22 cellular contexts compared by ENCODE assay signal in genomic region chr9:34451135-34451534, GRCh38. TPM values are rescaled to one million over a fixed set of nuclear protein-coding genes. Genes with fewer than 3 reads are reported as not detected.
DNase-seq lines count a peak whose midpoint lies in the region; ATAC-seq and TF ChIP-seq lines count a peak whose summit lies in the region.
"Had no signal": no experiment of that assay in that cellular context is flagged by ENCODE, and none has a peak within 500 bp of the region (broad histone marks: within the 10 kb centered on the region; RNA-seq: fewer than 3 reads in every experiment).

No MANE protein-coding gene starts in this region.

- no peak overlapping the region for H2AK5ac ChIP-seq in mesenchymal stem cell (ENCODE audit: low read length, severe bottlenecking)

- no peak overlapping the region for H3K9ac ChIP-seq in mesenchymal stem cell (ENCODE audit: low read length)

- H3K27ac Mint-ChIP-seq in endothelial cell (ENCODE audit: unreplicated experiment): peak overlapping the region; percentile 74
- H3K27ac Mint-ChIP-seq: activated CD4-positive, alpha-beta T cell treated with anti-CD3 and anti-CD28 coated beads for 36 hours; CD14-positive monocyte had no signal

- peaks cover 50% of the 10 kb centered on the region for H3K4me1 Mint-ChIP-seq in endothelial cell (ENCODE audit: unreplicated experiment)

- no peak overlapping the region for H4K91ac ChIP-seq in mesenchymal stem cell (ENCODE audit: low read length)

- ATAC-seq in Right ventricle myocardium superior (ENCODE audit: poor library complexity) (peak; percentile 73), upper lobe of left lung (ENCODE audit: low FRiP score in 2 of 2) (no peak)
- ATAC-seq: left colon, mucosa of descending colon had no signal

- H3K27me3 ChIP-seq in right atrium auricular region: no peaks in the 10 kb centered on the region
- H3K27me3 ChIP-seq in upper lobe of left lung: no peaks in the 10 kb centered on the region
- H3K27me3 ChIP-seq in mesenchymal stem cell (ENCODE audit: control insufficient read depth in 1 of 2, insufficient read depth in 1 of 2, low read length in 2 of 2): no peaks in the 10 kb centered on the region
- H3K27me3 ChIP-seq: breast epithelium had no signal

- H3K4me3 ChIP-seq in right atrium auricular region (no peak overlapping the region), upper lobe of left lung (no peak overlapping the region), mesenchymal stem cell (ENCODE audit: insufficient read depth in 1 of 2, low read depth in 1 of 2, low read length in 2 of 2) (no peak overlapping the region)
- H3K4me3 ChIP-seq: breast epithelium, mucosa of descending colon had no signal

- DNase-seq in Right ventricle myocardium superior (no peak), right atrium auricular region (ENCODE audit: low spot score) (no peak), endothelial cell (ENCODE audit: low spot score) (no peak), iPS-NIHi11 (ENCODE audit: low spot score) (peak; percentile 14), upper lobe of left lung (no peak), NCI-H146 treated with DMSO at 0.1 percent for 48 hours (lab: John Stamatoyannopoulos, UW; ENCODE audit: unreplicated experiment) (no peak), mesenchymal stem cell (no peak), LoVo (ENCODE audit: low spot score) (no peak)
- DNase-seq: activated effector memory CD4-positive, alpha-beta T cell treated with Interleukin-2 at 50 U/mL for 16 hours; cortex of kidney; left colon; mucosa of descending colon; NCI-H1436; NCI-H526; nucleus accumbens; stimulated activated CD4-positive, alpha-beta T cell treated with anti-CD3 and anti-CD28 coated beads, Interleukin-12 subunit alpha, Interleukin-12 subunit beta, amount 100 ng/mL, for 4 hours; substantia nigra; SW 1271 had no signal

- peak overlapping the region; percentile 83 for H3K4me3 Mint-ChIP-seq in endothelial cell (ENCODE audit: unreplicated experiment)
- H3K4me3 Mint-ChIP-seq: activated CD4-positive, alpha-beta T cell treated with anti-CD3 and anti-CD28 coated beads for 36 hours; CD14-positive monocyte had no signal

- peaks cover 31% of the 10 kb centered on the region for H3K79me1 ChIP-seq in mesenchymal stem cell (replicated peaks; ENCODE audit: low read length, poor library complexity, severe bottlenecking)

- no peak overlapping the region for H3K23ac ChIP-seq in mesenchymal stem cell (ENCODE audit: low read length in 2 of 2)

- H3K27ac ChIP-seq in right atrium auricular region: peak overlapping the region in 1 of 2 donors; percentile 22
- H3K27ac ChIP-seq in upper lobe of left lung: peak overlapping the region in 3 of 4 donors; percentile 4 to 59 (median 13)
- no peak overlapping the region for H3K27ac ChIP-seq in mesenchymal stem cell (ENCODE audit: low read length, poor library complexity, severe bottlenecking)

- H4K8ac ChIP-seq in mesenchymal stem cell (ENCODE audit: low read length): no peak overlapping the region

- H2BK15ac ChIP-seq in mesenchymal stem cell (ENCODE audit: low read depth, poor library complexity, severe bottlenecking): no peak overlapping the region

- peak overlapping the region in 1 of 2 experiments; percentile 38 for H3K18ac ChIP-seq in mesenchymal stem cell (ENCODE audit: low read depth in 1 of 2, low read length in 2 of 2)

- H2AFZ ChIP-seq in mesenchymal stem cell (ENCODE audit: low read depth, low read length): no peak overlapping the region

- H3K27me3 Mint-ChIP-seq in endothelial cell (ENCODE audit: unreplicated experiment): peaks cover 1% of the 10 kb centered on the region
- H3K27me3 Mint-ChIP-seq: activated CD4-positive, alpha-beta T cell treated with anti-CD3 and anti-CD28 coated beads for 36 hours had no signal

- H3K9me3 ChIP-seq in right atrium auricular region (no peaks in the 10 kb centered on the region), upper lobe of left lung (no peaks in the 10 kb centered on the region), mesenchymal stem cell (ENCODE audit: control insufficient read depth, low read length) (no peaks in the 10 kb centered on the region)
- H3K9me3 ChIP-seq: breast epithelium, mucosa of descending colon had no signal

- no peaks in the 10 kb centered on the region for H3K9me3 Mint-ChIP-seq in endothelial cell (ENCODE audit: unreplicated experiment)
- H3K9me3 Mint-ChIP-seq: CD14-positive monocyte had no signal

- H2BK120ac ChIP-seq in mesenchymal stem cell (ENCODE audit: low read depth, low read length): no peak overlapping the region

- no peak overlapping the region for H2BK12ac ChIP-seq in mesenchymal stem cell (ENCODE audit: low read length in 2 of 2)

- WGBS in upper lobe of left lung, 2 donors: 62 to 86% methylated on average over 2 of the region's 2 CpGs
- WGBS in mesenchymal stem cell: 21% methylated on average over 2 of the region's 2 CpGs

- peaks cover 3% of the 10 kb centered on the region for H3K36me3 Mint-ChIP-seq in endothelial cell (ENCODE audit: low read depth, unreplicated experiment)

- intact Hi-C loops in Right ventricle myocardium superior (cut with DNase I): no loop called here

- H2BK5ac ChIP-seq in mesenchymal stem cell (ENCODE audit: low read depth, low read length, poor library complexity, severe bottlenecking): no peak overlapping the region

- H3K4me2 ChIP-seq in mesenchymal stem cell (ENCODE audit: low read length, poor library complexity, severe bottlenecking): no peak overlapping the region

- TF ChIP-seq EP300 in upper lobe of left lung (IDR thresholded peaks at IDR 0.05): no peak

- no peak overlapping the region for H3K14ac ChIP-seq in mesenchymal stem cell (ENCODE audit: low read length in 2 of 2)

- H3K4me1 ChIP-seq in right atrium auricular region (peaks cover 0 to 68% of the 10 kb centered on the region in 2 donors), upper lobe of left lung (peaks cover 8 to 42% (median 34%) of the 10 kb centered on the region in 4 donors), mesenchymal stem cell (ENCODE audit: control insufficient read depth, insufficient read depth, low read depth, low read length) (peaks cover 9% of the 10 kb centered on the region)

- H3K36me3 ChIP-seq in right atrium auricular region: no peaks in the 10 kb centered on the region
- H3K36me3 ChIP-seq in upper lobe of left lung: no peaks in the 10 kb centered on the region
- no peaks in the 10 kb centered on the region for H3K36me3 ChIP-seq in mesenchymal stem cell (ENCODE audit: control insufficient read depth in 1 of 2, insufficient read depth in 2 of 2, low read depth in 1 of 2, low read length in 2 of 2)
- H3K36me3 ChIP-seq: breast epithelium had no signal

- no peak for TF ChIP-seq POLR2A in upper lobe of left lung (IDR thresholded peaks at IDR 0.05)

- TF ChIP-seq CTCF in right atrium auricular region (IDR thresholded peaks at IDR 0.05): no peak
- no peak for TF ChIP-seq CTCF in endothelial cell (IDR thresholded peaks at IDR 0.05; ENCODE audit: unreplicated experiment)
- TF ChIP-seq CTCF in upper lobe of left lung (IDR thresholded peaks at IDR 0.05): no peak

- no peak overlapping the region for H3K4ac ChIP-seq in mesenchymal stem cell (ENCODE audit: low read depth in 1 of 2, low read length in 2 of 2)

RNA-seq across cellular contexts. Expression of gene FAM219A, which starts 7.2 kb away (rescaled TPM):
- total RNA-seq in Right ventricle myocardium superior (20.6 TPM), right atrium auricular region (10 to 100 TPM; 10.5 to 19.9 TPM), endothelial cell (ENCODE audit: unreplicated experiment) (55.3 TPM), upper lobe of left lung (10 to 100 TPM; 10.0 to 33.0 (median 15.2) TPM)
- 13.8 TPM for polyA plus RNA-seq in mesenchymal stem cell (2013, experiment 1 of 2)
- 14.0 TPM for polyA plus RNA-seq in mesenchymal stem cell (2013, experiment 2 of 2)

RNA-seq across cellular contexts. Expression of gene DNAI1, which starts 7.5 kb away (rescaled TPM):
- not detected for total RNA-seq in Right ventricle myocardium superior
- total RNA-seq in right atrium auricular region: not detected
- total RNA-seq in endothelial cell (ENCODE audit: unreplicated experiment): 0.74 TPM
- 10 to 100 TPM in 3 of 6 donors, 1 to 10 TPM in 2, under 1 TPM in 1; 0.37 to 39.8 (median 9.7) TPM for total RNA-seq in upper lobe of left lung
- not detected for polyA plus RNA-seq in mesenchymal stem cell (2013, experiment 1 of 2)
- not detected for polyA plus RNA-seq in mesenchymal stem cell (2013, experiment 2 of 2)
- total RNA-seq: left colon, M059J, mucosa of descending colon had no signal
- polyA plus RNA-seq: CD14-positive monocyte had no signal
